ENCODE assay signal across 1 cellular context in genomic region chr11:7614656-7615055, GRCh38.
TF ChIP-seq lines count a peak whose summit lies in the region.

No MANE protein-coding gene starts in this region.

TF ChIP-seq in H1, 55 proteins besides CTCF, POLR2A, EP300 and RAD21 (continued from another document):
- TF ChIP-seq CTBP2 (IDR thresholded peaks at IDR 0.05; ENCODE audit: borderline replicate concordance, insufficient read depth, insufficient read length, low read length) (no peak), TCF12 (IDR thresholded peaks at IDR 0.05; ENCODE audit: low read depth, low read length) (no peak), SP2 (IDR thresholded peaks at IDR 0.05; ENCODE audit: low read length) (no peak), JUND (IDR thresholded peaks at IDR 0.05; ENCODE audit: low read length) (no peak), CHD7 (IDR thresholded peaks at IDR 0.05; ENCODE audit: insufficient replicate concordance, low read length) (no peak), BCL11A (IDR thresholded peaks at IDR 0.05; ENCODE audit: low read depth in 2 of 2, low read length in 2 of 2) (no peak), RXRA (IDR thresholded peaks at IDR 0.05; ENCODE audit: insufficient read depth, low read depth, low read length) (no peak), MAX (IDR thresholded peaks at IDR 0.05) (no peak), KDM4A (IDR thresholded peaks at IDR 0.05; ENCODE audit: low read depth, low read length, severe bottlenecking) (no peak), USF2 (IDR thresholded peaks at IDR 0.05; ENCODE audit: low read length) (no peak), POLR2AphosphoS5 (IDR thresholded peaks at IDR 0.05; ENCODE audit: low read depth, low read length) (no peak)
